19 cellular contexts compared by ENCODE assay signal in the genomic region with DNA sequence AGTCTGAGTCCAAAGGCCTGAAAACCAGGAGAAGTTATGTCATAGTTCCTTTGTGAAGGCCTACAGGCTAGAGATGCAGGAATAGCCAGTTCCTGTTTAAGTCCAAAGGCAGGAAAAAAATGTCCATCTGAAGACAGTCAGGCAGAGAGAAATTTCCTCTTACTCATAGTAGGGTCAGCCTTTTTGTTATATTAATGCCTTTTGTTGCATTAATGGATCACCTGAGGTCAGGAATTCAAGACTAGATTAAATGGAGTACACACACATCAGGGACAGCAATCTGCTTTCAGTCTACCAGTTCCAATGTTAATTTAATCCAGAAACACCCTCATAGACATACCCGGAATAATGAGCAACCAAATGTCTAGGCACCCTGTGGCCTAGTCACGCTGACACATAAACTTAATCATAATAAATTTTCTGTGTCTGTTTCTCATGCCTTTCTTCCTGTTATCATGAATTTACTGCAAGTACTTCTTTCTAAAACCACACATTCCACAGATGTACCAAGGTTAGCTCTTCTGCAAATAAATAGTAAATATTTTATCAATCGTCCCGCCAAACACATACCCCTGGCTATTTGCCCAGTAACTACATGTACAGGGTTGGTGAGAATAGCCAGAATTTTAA.
A peak's percentile ranks its signal among the peaks of the same experiment; 100 is the strongest.
DNase-seq lines count a peak whose midpoint lies in the region; ATAC-seq and TF ChIP-seq lines count a peak whose summit lies in the region.
"Had no signal": no experiment of that assay in that cellular context is flagged by ENCODE, and none has a peak within 500 bp of the region (broad histone marks: within the 10 kb centered on the region; RNA-seq: fewer than 3 reads in every experiment).

No MANE protein-coding gene starts in this region.

- no peak overlapping the region for H3K4me2 ChIP-seq in H9 (ENCODE audit: insufficient read depth, insufficient read length, low read length)
- H3K4me2 ChIP-seq: KMS-11 had no signal

- no peak overlapping the region for H2AK5ac ChIP-seq in H9 (ENCODE audit: insufficient read length, low read length)

- H3K79me1 ChIP-seq in H9 (ENCODE audit: insufficient read depth, low read depth, low read length, poor library complexity, severe bottlenecking) = no peaks in the 10 kb centered on the region

- no peak for DNase-seq in H9
- DNase-seq in amniotic epithelial cell (ENCODE audit: low read depth) = peak; percentile 17
- DNase-seq in epithelial cell of proximal tubule (ENCODE audit: low read depth) = peak; percentile 81
- DNase-seq in non-pigmented ciliary epithelial cell (ENCODE audit: low read depth) = peak; percentile 1
- no peak for DNase-seq in NCI-H2227 treated with DMSO at 0.1 percent for 48 hours (lab: John Stamatoyannopoulos, UW)
- DNase-seq in midbrain (lab: John Stamatoyannopoulos, UW) = no peak
- DNase-seq: AML-193, COR-L47, EL, NCI-H1436, NCI-H2029, NCI-H510A, Right ventricle myocardium superior had no signal

- H3K9ac ChIP-seq in H9 (ENCODE audit: extremely low read depth, insufficient read length, low read length) = no peak overlapping the region
- H3K9ac ChIP-seq: KMS-11 had no signal

- H3K27ac Mint-ChIP-seq in H9 = peak overlapping the region in 2 of 3 experiments; percentile 8 to 80; a peak in 3 of 7 replicates
- H3K27ac Mint-ChIP-seq: CD14-positive monocyte had no signal

- H3K4me1 ChIP-seq in H9 (ENCODE audit: insufficient read depth, low read length) = peaks cover 3% of the 10 kb centered on the region; the same call in 1 of the 2 replicates
- H3K4me1 ChIP-seq: HAP-1 had no signal

- no peak for ATAC-seq in HG02610 (IDR thresholded peaks at IDR 0.05; ENCODE audit: unreplicated experiment)
- ATAC-seq: Panc1 had no signal

- H3K14ac ChIP-seq in H9 (ENCODE audit: insufficient read depth, low read length) = no peak overlapping the region

- no peak overlapping the region for H4K8ac ChIP-seq in H9 (replicated peaks; ENCODE audit: insufficient read length, low read depth, low read length)

- no peak overlapping the region for H3K23ac ChIP-seq in H9 (ENCODE audit: insufficient read length, low read depth, low read length)

- H3K9me3 ChIP-seq in H9 (ENCODE audit: control insufficient read depth, low read depth, low read length) = no peaks in the 10 kb centered on the region
- H3K9me3 ChIP-seq: HAP-1 had no signal

- H3K4me3 Mint-ChIP-seq in H9 = no peak overlapping the region
- H3K4me3 Mint-ChIP-seq: CD14-positive monocyte had no signal

- H3T11ph ChIP-seq in H9 (ENCODE audit: low read length) = no peak overlapping the region

- H2BK120ac ChIP-seq in H9 (ENCODE audit: low read depth, low read length, poor library complexity, severe bottlenecking) = no peak overlapping the region

- H3K4me1 Mint-ChIP-seq in H9 = peaks cover 3 to 7% of the 10 kb centered on the region in 2 experiments; a peak in 3 of 4 replicates
- H3K4me1 Mint-ChIP-seq: CD14-positive monocyte had no signal

- no peak overlapping the region for H3K27ac ChIP-seq in H9 (ENCODE audit: insufficient read length, low read depth, low read length)
- H3K27ac ChIP-seq: KMS-11, SK-N-MC had no signal

- H3K9me3 Mint-ChIP-seq in H9 = peaks cover 2 to 3% of the 10 kb centered on the region in 2 experiments; a peak in 3 of 5 replicates

- H4K5ac ChIP-seq in H9 (ENCODE audit: insufficient read length, low read depth, low read length) = no peak overlapping the region

- no peak overlapping the region for H4K91ac ChIP-seq in H9 (ENCODE audit: insufficient read length, low read depth, low read length)

- no peak overlapping the region for H3K56ac ChIP-seq in H9 (ENCODE audit: insufficient read length, low read depth, low read length)

- no peak overlapping the region for H3K4me3 ChIP-seq in epithelial cell of proximal tubule (ENCODE audit: low read depth, low read length)
- H3K4me3 ChIP-seq: HAP-1, SK-N-MC had no signal

- H3K79me2 ChIP-seq in H9 (ENCODE audit: insufficient read depth, low read length) = no peaks in the 10 kb centered on the region

- H2AFZ ChIP-seq in H9 (ENCODE audit: low read length) = no peak overlapping the region

- TF ChIP-seq CTCF in H9 (conservative IDR thresholded peaks at IDR 0.05) (no peak), epithelial cell of proximal tubule (conservative IDR thresholded peaks at IDR 0.05; ENCODE audit: low read depth, low read length) (no peak)

- H2BK20ac ChIP-seq in H9 (ENCODE audit: low read depth, low read length, poor library complexity, severe bottlenecking) = no peak overlapping the region

- no peak overlapping the region for H3K18ac ChIP-seq in H9 (ENCODE audit: insufficient read length, low read depth, low read length)

- H3K27me3 Mint-ChIP-seq in H9 (ENCODE audit: low read depth) = no peaks in the 10 kb centered on the region

- H3K36me3 Mint-ChIP-seq in H9 (ENCODE audit: insufficient read depth in 1 of 3, low read depth in 3 of 3) = peaks cover 13 to 25% (median 16%) of the 10 kb centered on the region in 3 experiments; a peak in 6 of 7 replicates
- H3K36me3 Mint-ChIP-seq: CD14-positive monocyte had no signal

- no peaks in the 10 kb centered on the region for H4K20me1 ChIP-seq in H9 (ENCODE audit: control insufficient read depth, insufficient read depth, insufficient read length)

- H2BK5ac ChIP-seq in H9 (ENCODE audit: insufficient read length, low read length) = no peak overlapping the region

- H3K27me3 ChIP-seq in H9 (ENCODE audit: insufficient read depth, low read length) = no peaks in the 10 kb centered on the region

- no peak overlapping the region for H3K4ac ChIP-seq in H9 (ENCODE audit: low read depth, low read length)

- no peaks in the 10 kb centered on the region for H3K23me2 ChIP-seq in H9 (ENCODE audit: insufficient read length, low read depth, low read length, poor library complexity, severe bottlenecking)

- no CpG with 5 or more reads among the region's 4 CpGs for WGBS in H9 (ENCODE audit: extremely low coverage, insufficient read length, low lambda C conversion rate)

- no peak overlapping the region for H2BK12ac ChIP-seq in H9 (ENCODE audit: insufficient read length, low read depth, low read length)

- no peak overlapping the region for H2BK15ac ChIP-seq in H9 (ENCODE audit: low read depth, low read length)

Comparison
In these comparisons a context has a peak if more than half of its experiments do, and no peak if none do; other contexts are left out.
1. DNase-seq: peak in amniotic epithelial cell (single experiment), epithelial cell of proximal tubule (single experiment) and non-pigmented ciliary epithelial cell (single experiment); none in H9 (single experiment), NCI-H2227 treated with DMSO at 0.1 percent for 48 hours (single experiment) and midbrain (single experiment).